ENCODE assay signal across 8 cellular contexts in the genomic region with DNA sequence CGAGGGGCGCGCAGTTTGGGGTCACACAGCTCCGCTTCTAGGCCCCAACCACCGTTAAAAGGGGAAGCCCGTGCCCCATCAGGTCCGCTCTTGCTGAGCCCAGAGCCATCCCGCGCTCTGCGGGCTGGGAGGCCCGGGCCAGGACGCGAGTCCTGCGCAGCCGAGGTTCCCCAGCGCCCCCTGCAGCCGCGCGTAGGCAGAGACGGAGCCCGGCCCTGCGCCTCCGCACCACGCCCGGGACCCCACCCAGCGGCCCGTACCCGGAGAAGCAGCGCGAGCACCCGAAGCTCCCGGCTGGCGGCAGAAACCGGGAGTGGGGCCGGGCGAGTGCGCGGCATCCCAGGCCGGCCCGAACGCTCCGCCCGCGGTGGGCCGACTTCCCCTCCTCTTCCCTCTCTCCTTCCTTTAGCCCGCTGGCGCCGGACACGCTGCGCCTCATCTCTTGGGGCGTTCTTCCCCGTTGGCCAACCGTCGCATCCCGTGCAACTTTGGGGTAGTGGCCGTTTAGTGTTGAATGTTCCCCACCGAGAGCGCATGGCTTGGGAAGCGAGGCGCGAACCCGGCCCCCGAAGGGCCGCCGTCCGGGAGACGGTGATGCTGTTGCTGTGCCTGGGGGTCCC. TPM values are rescaled to one million over a fixed set of nuclear protein-coding genes. Genes with fewer than 3 reads are reported as not detected.
DNase-seq lines count a peak whose midpoint lies in the region; ATAC-seq, FAIRE-seq and TF ChIP-seq lines count a peak whose summit lies in the region.

Gene ITGA4 (plus strand): TSS at position 266 of the 620 bp plus-strand sequence. CDS start 269 bp downstream, at position 535.

- no peaks in the 10 kb centered on the region for H3K4me1 ChIP-seq in hepatocyte (ENCODE audit: insufficient read depth)

- H3K9me3 Mint-ChIP-seq in T-helper 1 cell treated with Interleukin-12 subunit alpha and Interleukin-12 subunit beta and Interleukin-4 antibody, amounts not matched to agents 30 μg/mL and 1 μg/mL, for 36 hours: no peaks in the 10 kb centered on the region

- 1% methylated on average over 55 of the region's 67 CpGs for WGBS in hepatocyte (ENCODE audit: low lambda C conversion rate, missing lambda C conversion rate)

- peak; percentile 69 for ATAC-seq in GM21390 (IDR thresholded peaks at IDR 0.05; ENCODE audit: unreplicated experiment)

- no peaks in the 10 kb centered on the region for H3K9me2 ChIP-seq in hepatocyte (replicated peaks; ENCODE audit: insufficient read depth)

- H3K27ac ChIP-seq in hepatocyte: no peak within 1 kb of the TSS
- H3K27ac ChIP-seq in skin epidermis: peak within 1 kb of the TSS; percentile 19 to 94 (median 77)

- peaks cover 26% of the 10 kb centered on the region for H3K36me3 Mint-ChIP-seq in T-helper 1 cell treated with Interleukin-12 subunit alpha and Interleukin-12 subunit beta and Interleukin-4 antibody, amounts not matched to agents 30 μg/mL and 1 μg/mL, for 36 hours (ENCODE audit: low read depth)

- H3K4me3 ChIP-seq in hepatocyte (peak within 1 kb of the TSS; percentile 38), skin epidermis (peak within 1 kb of the TSS; percentile 46 to 69 (median 52))

- peak within 1 kb of the TSS; percentile 94 for H3K4me3 Mint-ChIP-seq in T-helper 1 cell treated with Interleukin-12 subunit alpha and Interleukin-12 subunit beta and Interleukin-4 antibody, amounts not matched to agents 30 μg/mL and 1 μg/mL, for 36 hours

- H3K27me3 ChIP-seq in hepatocyte: peaks cover 66% of the 10 kb centered on the region

- H3K27me3 Mint-ChIP-seq in T-helper 1 cell treated with Interleukin-12 subunit alpha and Interleukin-12 subunit beta and Interleukin-4 antibody, amounts not matched to agents 30 μg/mL and 1 μg/mL, for 36 hours (ENCODE audit: low read depth): no peaks in the 10 kb centered on the region

- H3K9me3 ChIP-seq in hepatocyte (ENCODE audit: low read depth): no peaks in the 10 kb centered on the region

- H2AFZ ChIP-seq in hepatocyte: peak within 1 kb of the TSS; percentile 58

- H3K79me2 ChIP-seq in hepatocyte: no peaks in the 10 kb centered on the region

- no peaks in the 10 kb centered on the region for H3K36me3 ChIP-seq in hepatocyte (replicated peaks; ENCODE audit: insufficient read depth, low read depth)

- H3K27ac Mint-ChIP-seq in T-helper 1 cell treated with Interleukin-12 subunit alpha and Interleukin-12 subunit beta and Interleukin-4 antibody, amounts not matched to agents 30 μg/mL and 1 μg/mL, for 36 hours: peak within 1 kb of the TSS; percentile 93

- peak within 1 kb of the TSS; percentile 92 for H3K4me2 ChIP-seq in hepatocyte

- no peaks in the 10 kb centered on the region for H4K20me1 ChIP-seq in hepatocyte (ENCODE audit: insufficient read depth, poor library complexity, severe bottlenecking)

- peak; percentile 49 for DNase-seq in DMS79 (lab: John Stamatoyannopoulos, UW)
- DNase-seq in HTR-8/SVneo (ENCODE audit: insufficient read length, low spot score): peak; percentile 59
- peak; percentile 59 for DNase-seq in amniotic epithelial cell (ENCODE audit: low read depth)
- peak; percentile 84 for DNase-seq in hepatocyte (ENCODE audit: low spot score)
- no peak for DNase-seq in midbrain (lab: John Stamatoyannopoulos, UW)

- TF ChIP-seq CTCF in hepatocyte (IDR thresholded peaks at IDR 0.05; ENCODE audit: poor library complexity): peak; percentile 73

- H3K4me1 Mint-ChIP-seq in T-helper 1 cell treated with Interleukin-12 subunit alpha and Interleukin-12 subunit beta and Interleukin-4 antibody, amounts not matched to agents 30 μg/mL and 1 μg/mL, for 36 hours (ENCODE audit: low read depth): peaks cover 51% of the 10 kb centered on the region

- FAIRE-seq in HTR-8/SVneo (lab: Jason Lieb, UNC): peak; percentile 81

RNA-seq across cellular contexts. Expression of gene ITGA4, which starts in this region (rescaled TPM):
- 4.1 and 6.3 TPM in 2 replicates for total RNA-seq in hepatocyte
- 1.8 and 1.9 TPM in 2 replicates for polyA plus RNA-seq in hepatocyte
